Comparison of ENCODE assay signal across 8 cellular contexts in the genomic region with DNA sequence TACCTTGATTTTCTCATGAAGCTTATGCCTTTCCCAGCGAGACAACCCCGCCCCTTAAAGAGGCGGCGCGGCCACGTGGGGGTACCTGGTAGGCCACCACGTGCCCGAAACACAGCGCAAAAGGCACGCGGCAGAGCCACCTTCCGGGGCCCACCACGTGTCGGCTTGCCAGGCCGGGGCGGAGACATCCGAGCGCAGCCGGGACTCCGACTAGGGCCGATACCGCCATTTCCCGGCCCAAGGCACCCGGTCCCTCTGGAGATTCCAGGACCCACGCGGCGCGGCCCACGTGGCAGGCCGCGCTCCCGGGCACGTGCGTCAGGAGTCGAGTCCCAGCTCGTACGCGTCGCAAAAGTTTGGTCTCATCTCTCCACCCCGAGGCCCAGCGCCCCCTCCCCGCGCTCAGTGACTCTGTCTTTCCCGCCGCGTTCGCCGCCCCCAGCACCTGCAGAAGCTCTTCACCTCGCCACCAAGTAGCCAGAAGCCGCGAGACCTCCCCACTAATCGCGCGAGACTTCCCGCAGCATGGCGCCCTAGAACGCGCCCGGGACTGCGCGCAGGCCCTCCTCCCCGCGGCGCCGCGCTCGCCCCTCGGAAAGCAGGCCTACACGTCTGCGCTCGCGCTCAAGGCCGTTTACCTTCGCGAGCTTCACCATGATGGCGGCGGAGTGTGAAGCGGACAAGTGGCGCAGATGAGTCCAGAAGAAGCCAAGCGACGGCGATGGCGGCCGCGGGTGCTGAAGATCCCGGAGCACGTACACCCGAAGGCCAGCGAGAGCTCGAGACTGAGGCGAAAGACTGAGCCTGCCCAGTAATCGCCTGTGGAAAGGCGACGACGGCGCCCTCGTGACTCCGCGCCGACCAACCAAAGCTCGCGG. TPM values are rescaled to one million over a fixed set of nuclear protein-coding genes. Genes with fewer than 3 reads are reported as not detected.
DNase-seq lines count a peak whose midpoint lies in the region; ATAC-seq and TF ChIP-seq lines count a peak whose summit lies in the region.

A gene with protein sequence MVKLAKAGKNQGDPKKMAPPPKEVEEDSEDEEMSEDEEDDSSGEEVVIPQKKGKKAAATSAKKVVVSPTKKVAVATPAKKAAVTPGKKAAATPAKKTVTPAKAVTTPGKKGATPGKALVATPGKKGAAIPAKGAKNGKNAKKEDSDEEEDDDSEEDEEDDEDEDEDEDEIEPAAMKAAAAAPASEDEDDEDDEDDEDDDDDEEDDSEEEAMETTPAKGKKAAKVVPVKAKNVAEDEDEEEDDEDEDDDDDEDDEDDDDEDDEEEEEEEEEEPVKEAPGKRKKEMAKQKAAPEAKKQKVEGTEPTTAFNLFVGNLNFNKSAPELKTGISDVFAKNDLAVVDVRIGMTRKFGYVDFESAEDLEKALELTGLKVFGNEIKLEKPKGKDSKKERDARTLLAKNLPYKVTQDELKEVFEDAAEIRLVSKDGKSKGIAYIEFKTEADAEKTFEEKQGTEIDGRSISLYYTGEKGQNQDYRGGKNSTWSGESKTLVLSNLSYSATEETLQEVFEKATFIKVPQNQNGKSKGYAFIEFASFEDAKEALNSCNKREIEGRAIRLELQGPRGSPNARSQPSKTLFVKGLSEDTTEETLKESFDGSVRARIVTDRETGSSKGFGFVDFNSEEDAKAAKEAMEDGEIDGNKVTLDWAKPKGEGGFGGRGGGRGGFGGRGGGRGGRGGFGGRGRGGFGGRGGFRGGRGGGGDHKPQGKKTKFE (minus strand): TSS at position 787 of the 878 bp plus-strand sequence. CDS start 131 bp downstream, at position 656.

- TF ChIP-seq CTCF in Calu3 (IDR thresholded peaks at IDR 0.05; ENCODE audit: unreplicated experiment) (no peak), OCI-LY3 (IDR thresholded peaks at IDR 0.05; ENCODE audit: low read depth, low read length) (no peak)

- H3K27ac Mint-ChIP-seq in Calu3 (ENCODE audit: unreplicated experiment) (peak within 1 kb of the TSS; percentile 95), naive B cell (peak within 1 kb of the TSS; percentile 96 to 100 (median 99))
- H3K27ac Mint-ChIP-seq in stimulated activated memory B cell treated with anti-CD40 and anti-IgM and Interleukin-4, amounts not matched to agents 10 μg/mL and 1 μg/mL and 100 μg/mL, for 72 hours = peak within 1 kb of the TSS; percentile 98

- H3K79me2 ChIP-seq in OCI-LY3 (ENCODE audit: low read length) = peaks cover 63% of the 10 kb centered on the region

- no peaks in the 10 kb centered on the region for H3K9me3 Mint-ChIP-seq in Calu3 (ENCODE audit: low read depth, unreplicated experiment)
- H3K9me3 Mint-ChIP-seq in naive B cell = no peaks in the 10 kb centered on the region
- H3K9me3 Mint-ChIP-seq in stimulated activated memory B cell treated with anti-CD40 and anti-IgM and Interleukin-4, amounts not matched to agents 10 μg/mL and 1 μg/mL and 100 μg/mL, for 72 hours = no peaks in the 10 kb centered on the region

- intact Hi-C loops in Calu3 (cut with micrococcal nuclease; ENCODE audit: unreplicated experiment) = no loop called here

- CTCF ChIA-PET in Calu3 (lab: Charles Lee) = interaction anchor here (0.6 to 2.7 kb wide), 6 partner anchors 12 to 475 kb away, joined by 3 to 11 read pairs (median 3); no protein-coding TSS in a partner anchor

- H3K36me3 Mint-ChIP-seq in Calu3 (ENCODE audit: insufficient read depth, unreplicated experiment) = peaks cover 64% of the 10 kb centered on the region
- peaks cover 30 to 34% of the 10 kb centered on the region in 2 donors for H3K36me3 Mint-ChIP-seq in naive B cell
- H3K36me3 Mint-ChIP-seq in stimulated activated memory B cell treated with anti-CD40 and anti-IgM and Interleukin-4, amounts not matched to agents 10 μg/mL and 1 μg/mL and 100 μg/mL, for 72 hours = peaks cover 46% of the 10 kb centered on the region

- TF ChIP-seq POLR2A in erythroblast (IDR thresholded peaks at IDR 0.05; ENCODE audit: low read length) = peak; percentile 99

- peaks cover 18% of the 10 kb centered on the region for H3K27me3 Mint-ChIP-seq in Calu3 (ENCODE audit: unreplicated experiment)
- H3K27me3 Mint-ChIP-seq in naive B cell = no peaks in the 10 kb centered on the region
- H3K27me3 Mint-ChIP-seq in stimulated activated memory B cell treated with anti-CD40 and anti-IgM and Interleukin-4, amounts not matched to agents 10 μg/mL and 1 μg/mL and 100 μg/mL, for 72 hours = no peaks in the 10 kb centered on the region

- peak within 1 kb of the TSS; percentile 84 for H3K4me3 Mint-ChIP-seq in Calu3 (ENCODE audit: low read depth, unreplicated experiment)
- H3K4me3 Mint-ChIP-seq in naive B cell = peak within 1 kb of the TSS; percentile 82 to 99 (median 98)
- peak within 1 kb of the TSS; percentile 99 for H3K4me3 Mint-ChIP-seq in stimulated activated memory B cell treated with anti-CD40 and anti-IgM and Interleukin-4, amounts not matched to agents 10 μg/mL and 1 μg/mL and 100 μg/mL, for 72 hours

- no peaks in the 10 kb centered on the region for H3K4me1 ChIP-seq in HUES6 (ENCODE audit: control insufficient read depth, insufficient read depth, low read length)
- peaks cover 12% of the 10 kb centered on the region; the same call in 1 of the 2 replicates for H3K4me1 ChIP-seq in OCI-LY3 (ENCODE audit: low read length)

- H3K27ac ChIP-seq in HUES6 (ENCODE audit: low read depth, low read length) (peak within 1 kb of the TSS; percentile 95), OCI-LY3 (ENCODE audit: low read length) (peak within 1 kb of the TSS; percentile 91)

- peak within 1 kb of the TSS; percentile 50; the same call in 1 of the 2 replicates for H2AFZ ChIP-seq in OCI-LY3 (ENCODE audit: low read depth, low read length)

- peak within 1 kb of the TSS; percentile 90 for H3K4me3 ChIP-seq in HUES6 (ENCODE audit: low read depth, low read length)
- H3K4me3 ChIP-seq in OCI-LY3 (ENCODE audit: low read length) = peak within 1 kb of the TSS; percentile 99

- H3K4me1 Mint-ChIP-seq in Calu3 (ENCODE audit: low read depth, unreplicated experiment) (peaks cover 37% of the 10 kb centered on the region), naive B cell (peaks cover 39 to 43% (median 39%) of the 10 kb centered on the region in 3 donors)
- peaks cover 43% of the 10 kb centered on the region for H3K4me1 Mint-ChIP-seq in stimulated activated memory B cell treated with anti-CD40 and anti-IgM and Interleukin-4, amounts not matched to agents 10 μg/mL and 1 μg/mL and 100 μg/mL, for 72 hours

- H3K36me3 ChIP-seq in HUES6 (ENCODE audit: control insufficient read depth, insufficient read depth, low read length) (peaks cover 50% of the 10 kb centered on the region), OCI-LY3 (replicated peaks; ENCODE audit: low read depth, low read length) (peaks cover 47% of the 10 kb centered on the region)

- H3K9me3 ChIP-seq in HUES6 (ENCODE audit: control insufficient read depth, insufficient read depth, low read depth, low read length) (no peaks in the 10 kb centered on the region), OCI-LY3 (ENCODE audit: insufficient read depth, low read length) (no peaks in the 10 kb centered on the region)

- peaks cover 42% of the 10 kb centered on the region for H4K20me1 ChIP-seq in OCI-LY3 (ENCODE audit: insufficient read depth, low read length)

- H3K9ac ChIP-seq in HUES6 (ENCODE audit: low read length) (peak within 1 kb of the TSS; percentile 99), OCI-LY3 (ENCODE audit: low read length) (peak within 1 kb of the TSS; percentile 99)

- BruUV-seq in Calu3 (replicated peaks; lab: Mats Ljungman, UMichigan) = no TSS peak

- H3K4me2 ChIP-seq in OCI-LY3 (ENCODE audit: low read length) = peak within 1 kb of the TSS; percentile 98

- peak; percentile 87 for ATAC-seq in GM21423 (IDR thresholded peaks at IDR 0.05; ENCODE audit: unreplicated experiment)
- peak; percentile 84 to 86 for ATAC-seq in naive B cell (ENCODE audit: low read depth in 2 of 2)
- ATAC-seq in stimulated activated memory B cell treated with anti-CD40 and anti-IgM and Interleukin-4, amounts not matched to agents 10 μg/mL and 1 μg/mL and 100 μg/mL, for 72 hours = peak; percentile 98

- H3K27me3 ChIP-seq in HUES6 (ENCODE audit: control insufficient read depth, insufficient read depth, low read length) = no peaks in the 10 kb centered on the region
- H3K27me3 ChIP-seq in OCI-LY3 (ENCODE audit: low read depth, low read length) = no peaks in the 10 kb centered on the region

- DNase-seq in Calu3 = peak; percentile 88
- DNase-seq in activated T-cell treated with anti-CD3 and anti-CD28 coated beads for 24 hours (ENCODE audit: low read depth) = peak; percentile 82
- peak; percentile 93 to 95 for DNase-seq in erythroblast (lab: John Stamatoyannopoulos, UW)
- peak; percentile 85 for DNase-seq in naive B cell

RNA-seq across cellular contexts. Expression of the gene that starts here (rescaled TPM):
- 694 and 719 TPM in 2 replicates for total RNA-seq in Calu3 (2022)
- 100 to 1,000 TPM; 176 to 589 (median 428) TPM for polyA plus RNA-seq in naive B cell (ENCODE audit: low read depth in 6 of 6)

Comparison
In these comparisons a context has a peak if more than half of its experiments do, and no peak if none do; other contexts are left out.
1. Peak in every context shown above with its lines: DNase-seq, ATAC-seq, H3K4me3 ChIP-seq and H3K27ac ChIP-seq.